8 cellular contexts compared by ENCODE assay signal in genomic region chr4:14178421-14178820, GRCh38.
DNase-seq lines count a peak whose midpoint lies in the region; ATAC-seq and TF ChIP-seq lines count a peak whose summit lies in the region.

No MANE protein-coding gene starts in this region.

- BruUV-seq in MCF 10A (replicated peaks; lab: Mats Ljungman, UMichigan) = no TSS peak

- peak overlapping the region in 1 of 2 donors; percentile 40 for H3K27ac ChIP-seq in breast epithelium

- peak; percentile 65 for DNase-seq in MCF 10A (ENCODE audit: unreplicated experiment)
- no peak for DNase-seq in breast epithelium (ENCODE audit: low spot score in 2 of 2)
- peak; percentile 23 for DNase-seq in SKM-1 (lab: John Stamatoyannopoulos, UW; ENCODE audit: unreplicated experiment)
- peak in 1 of 2 donors; percentile 23 for DNase-seq in memory B cell (ENCODE audit: low spot score in 2 of 2)
- DNase-seq in DMS 273 treated with DMSO at 0.1 percent for 48 hours (lab: John Stamatoyannopoulos, UW) = no peak
- no peak for DNase-seq in anterior cingulate cortex (lab: John Stamatoyannopoulos, UW)
- DNase-seq in NCI-H748 treated with DMSO at 0.1 percent for 48 hours (lab: John Stamatoyannopoulos, UW) = no peak

- H3K9me3 Mint-ChIP-seq in MCF 10A (ENCODE audit: unreplicated experiment) (no peaks in the 10 kb centered on the region), memory B cell (no peaks in the 10 kb centered on the region)

- H3K4me1 Mint-ChIP-seq in MCF 10A (ENCODE audit: insufficient read depth, unreplicated experiment) (no peaks in the 10 kb centered on the region), memory B cell (peaks cover 73% of the 10 kb centered on the region)

- intact Hi-C loops in MCF 10A (cut with micrococcal nuclease) = no loop called here
- intact Hi-C loops in breast epithelium (cut with DNase I; ENCODE audit: low total_unique reads) = no loop called here

- H3K4me1 ChIP-seq in breast epithelium = no peaks in the 10 kb centered on the region

- no peaks in the 10 kb centered on the region for H3K36me3 ChIP-seq in breast epithelium

- no peaks in the 10 kb centered on the region for H3K27me3 ChIP-seq in breast epithelium

- H3K27me3 Mint-ChIP-seq in MCF 10A (ENCODE audit: insufficient read depth, unreplicated experiment) (no peaks in the 10 kb centered on the region), memory B cell (no peaks in the 10 kb centered on the region)

- CTCF ChIA-PET in MCF 10A (lab: Yijun Ruan, JAX) = interaction anchor here (0.7 kb wide), 1 partner anchor 524 kb away, joined by 3 read pairs; no protein-coding TSS in a partner anchor

- H3K9me3 ChIP-seq in breast epithelium = no peaks in the 10 kb centered on the region

- H3K4me3 ChIP-seq in breast epithelium = no peak overlapping the region

- ATAC-seq in HG03025 (IDR thresholded peaks at IDR 0.05; ENCODE audit: low FRiP score, unreplicated experiment) (peak; percentile 65), memory B cell (ENCODE audit: low read depth) (peak; percentile 71)

- no peak for TF ChIP-seq POLR2A in breast epithelium (IDR thresholded peaks at IDR 0.05)

- no peak overlapping the region for H3K27ac Mint-ChIP-seq in MCF 10A (ENCODE audit: low read depth, unreplicated experiment)
- H3K27ac Mint-ChIP-seq in memory B cell = peak overlapping the region; percentile 90

- H3K36me3 Mint-ChIP-seq in MCF 10A (ENCODE audit: insufficient read depth, unreplicated experiment) = no peaks in the 10 kb centered on the region
- H3K36me3 Mint-ChIP-seq in memory B cell = no peaks in the 10 kb centered on the region

- TF ChIP-seq CTCF in MCF 10A (IDR thresholded peaks at IDR 0.05; ENCODE audit: unreplicated experiment) = no peak
- no peak for TF ChIP-seq CTCF in breast epithelium (IDR thresholded peaks at IDR 0.05)

- POLR2A ChIA-PET in MCF 10A (lab: Yijun Ruan, JAX) = interaction anchor here (1.4 kb wide), 1 partner anchor 10 kb away, joined by 6 read pairs; no protein-coding TSS in a partner anchor

- H3K4me3 Mint-ChIP-seq in MCF 10A (ENCODE audit: unreplicated experiment) = no peak overlapping the region
- H3K4me3 Mint-ChIP-seq in memory B cell = peak overlapping the region; percentile 45

Comparison
In these comparisons a context has a peak if more than half of its experiments do, and no peak if none do; other contexts are left out.
1. DNase-seq: peak in MCF 10A (single experiment) and SKM-1 (single experiment); none in breast epithelium (0 of 2), DMS 273 treated with DMSO at 0.1 percent for 48 hours (single experiment), anterior cingulate cortex (0 of 58) and NCI-H748 treated with DMSO at 0.1 percent for 48 hours (single experiment).